29 cellular contexts compared by ENCODE assay signal in the genomic region with DNA sequence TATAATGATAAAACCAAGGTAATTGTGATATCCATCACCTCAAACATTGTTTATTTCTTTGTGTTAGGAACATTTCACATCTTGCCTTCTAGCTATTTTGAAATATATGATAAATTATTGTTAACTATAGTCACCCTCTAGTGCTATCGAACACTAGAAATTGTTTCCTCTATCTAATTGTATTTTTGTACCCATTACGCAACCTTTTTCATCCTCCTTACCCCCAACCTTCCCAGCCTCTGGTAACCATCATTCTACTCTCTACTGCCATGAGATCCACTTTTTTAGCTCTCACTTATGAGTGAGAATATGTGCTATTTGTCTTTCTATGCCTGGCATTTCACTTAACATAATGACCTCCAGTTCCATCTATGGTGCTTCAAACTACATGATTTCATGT. TPM values are rescaled to one million over a fixed set of nuclear protein-coding genes. Genes with fewer than 3 reads are reported as not detected.
DNase-seq lines count a peak whose midpoint lies in the region; ATAC-seq and TF ChIP-seq lines count a peak whose summit lies in the region.
"Had no signal": no experiment of that assay in that cellular context is flagged by ENCODE, and none has a peak within 500 bp of the region (broad histone marks: within the 10 kb centered on the region; RNA-seq: fewer than 3 reads in every experiment).

No MANE protein-coding gene starts in this region.

- peak overlapping the region; percentile 2 for H3K4me2 ChIP-seq in Karpas-422 (ENCODE audit: low read depth, low read length, poor library complexity, severe bottlenecking)
- H3K4me2 ChIP-seq: A549 had no signal

- H3K9ac ChIP-seq in Karpas-422 (ENCODE audit: low read length): no peak overlapping the region

- no peaks in the 10 kb centered on the region for H3K27me3 ChIP-seq in Karpas-422 (ENCODE audit: low read length)
- H3K27me3 ChIP-seq in naive thymus-derived CD4-positive, alpha-beta T cell (ENCODE audit: control insufficient read depth in 2 of 2, insufficient read depth in 2 of 2, low read length in 2 of 2): no peaks in the 10 kb centered on the region

- H3K79me2 ChIP-seq in Karpas-422 (ENCODE audit: low read length): peaks cover 98% of the 10 kb centered on the region

- DNase-seq in natural killer cell treated with Interleukin-12 subunit alpha and Interleukin-12 subunit beta and Interleukin-15 and Interleukin-18, amount 100 ng/mL, for 72 hours (ENCODE audit: low spot score): no peak
- DNase-seq in natural killer cell (no peak), Karpas-422 (no peak), iPS-NIHi7 (ENCODE audit: extremely low spot score) (no peak), CD14-positive monocyte (ENCODE audit: low spot score) (no peak)
- DNase-seq in naive thymus-derived CD4-positive, alpha-beta T cell: no peak
- no peak for DNase-seq in activated T-cell treated with anti-CD3 and anti-CD28 coated beads, Interleukin-2, amount 50 U/mL, for 48 hours
- DNase-seq: AML-193, C1 segment of cervical spinal cord, Calu3, DMS79 treated with DMSO at 0.1 percent for 48 hours, GF-D8, HCEC 1CT, KBM-7, NCI-H1092, NCI-H1417 treated with DMSO at 0.1 percent for 48 hours, NCI-H1694 treated with DMSO at 0.1 percent for 48 hours, NCI-H2081, NCI-H2227 treated with DMSO at 0.1 percent for 48 hours, NCI-H526 treated with DMSO at 0.1 percent for 48 hours, SHP77 had no signal

- POLR2A ChIA-PET in naive thymus-derived CD4-positive, alpha-beta T cell (lab: Charles Lee): interaction anchor here (0.6 kb wide), 2 partner anchors 22 to 228 kb away, joined by 3 to 4 read pairs; no protein-coding TSS in a partner anchor

- peaks cover 23% of the 10 kb centered on the region for H3K4me1 ChIP-seq in Karpas-422 (ENCODE audit: low read length)
- H3K4me1 ChIP-seq in naive thymus-derived CD4-positive, alpha-beta T cell (ENCODE audit: control insufficient read depth in 2 of 2, insufficient read depth in 2 of 2, low read length in 2 of 2): peaks cover 8 to 11% of the 10 kb centered on the region in 2 donors

- CTCF ChIA-PET in naive thymus-derived CD4-positive, alpha-beta T cell (lab: Charles Lee): no interaction called here

- H3K27me3 Mint-ChIP-seq in natural killer cell treated with Interleukin-12 subunit alpha and Interleukin-12 subunit beta and Interleukin-15 and Interleukin-18, amount 100 ng/mL, for 72 hours: no peaks in the 10 kb centered on the region
- H3K27me3 Mint-ChIP-seq in natural killer cell (ENCODE audit: low read depth in 2 of 2): no peaks in the 10 kb centered on the region
- H3K27me3 Mint-ChIP-seq in naive thymus-derived CD4-positive, alpha-beta T cell: no peaks in the 10 kb centered on the region
- H3K27me3 Mint-ChIP-seq in CD14-positive monocyte (ENCODE audit: low read depth in 3 of 3): no peaks in the 10 kb centered on the region

- H3K36me3 ChIP-seq in Karpas-422 (ENCODE audit: insufficient read depth, low read length): peaks cover 30% of the 10 kb centered on the region
- peaks cover 0 to 5% (median 0%) of the 10 kb centered on the region in 3 experiments for H3K36me3 ChIP-seq in naive thymus-derived CD4-positive, alpha-beta T cell (ENCODE audit: control insufficient read depth in 2 of 3, insufficient read depth in 3 of 3, low read length in 3 of 3)

- no peak overlapping the region for H3K27ac ChIP-seq in Karpas-422 (ENCODE audit: low read length)
- no peak overlapping the region for H3K27ac ChIP-seq in naive thymus-derived CD4-positive, alpha-beta T cell (ENCODE audit: low read depth, low read length)
- H3K27ac ChIP-seq: A549, HL-60, RWPE1 had no signal

- H3K9me2 ChIP-seq in Karpas-422 (replicated peaks; ENCODE audit: insufficient read depth, low read length): no peaks in the 10 kb centered on the region

- no peak for ATAC-seq in natural killer cell treated with Interleukin-12 subunit alpha and Interleukin-12 subunit beta and Interleukin-15 and Interleukin-18, amount 100 ng/mL, for 72 hours
- no peak for ATAC-seq in natural killer cell
- no peak for ATAC-seq in naive thymus-derived CD4-positive, alpha-beta T cell
- ATAC-seq: A549, Panc1 had no signal

- peaks cover 37% of the 10 kb centered on the region for H3K36me3 Mint-ChIP-seq in natural killer cell treated with Interleukin-12 subunit alpha and Interleukin-12 subunit beta and Interleukin-15 and Interleukin-18, amount 100 ng/mL, for 72 hours
- peaks cover 7% of the 10 kb centered on the region for H3K36me3 Mint-ChIP-seq in natural killer cell
- H3K36me3 Mint-ChIP-seq in naive thymus-derived CD4-positive, alpha-beta T cell: peaks cover 20 to 59% (median 52%) of the 10 kb centered on the region in 5 donors
- H3K36me3 Mint-ChIP-seq in CD14-positive monocyte: peaks cover 11 to 18% of the 10 kb centered on the region in 2 donors

- no peak overlapping the region for H3K4me3 ChIP-seq in Karpas-422 (ENCODE audit: low read length)
- H3K4me3 ChIP-seq in naive thymus-derived CD4-positive, alpha-beta T cell (ENCODE audit: low read length): no peak overlapping the region
- H3K4me3 ChIP-seq: A549 had no signal

- no peak overlapping the region for H3K27ac Mint-ChIP-seq in natural killer cell treated with Interleukin-12 subunit alpha and Interleukin-12 subunit beta and Interleukin-15 and Interleukin-18, amount 100 ng/mL, for 72 hours
- H3K27ac Mint-ChIP-seq in natural killer cell (no peak overlapping the region), CD14-positive monocyte (no peak overlapping the region)
- H3K27ac Mint-ChIP-seq in naive thymus-derived CD4-positive, alpha-beta T cell: peak overlapping the region in 2 of 9 donors; percentile 28 to 50

- TF ChIP-seq CTCF in natural killer cell (IDR thresholded peaks at IDR 0.05) (no peak), CD14-positive monocyte (IDR thresholded peaks at IDR 0.05) (no peak)

- peak overlapping the region; percentile 24 for H3K4me3 Mint-ChIP-seq in natural killer cell treated with Interleukin-12 subunit alpha and Interleukin-12 subunit beta and Interleukin-15 and Interleukin-18, amount 100 ng/mL, for 72 hours
- H3K4me3 Mint-ChIP-seq in natural killer cell (no peak overlapping the region), CD14-positive monocyte (no peak overlapping the region)
- H3K4me3 Mint-ChIP-seq in naive thymus-derived CD4-positive, alpha-beta T cell: peak overlapping the region in 6 of 10 donors; percentile 1 to 43 (median 30)

- H3K9me3 ChIP-seq in Karpas-422 (ENCODE audit: low read length): peaks cover 8% of the 10 kb centered on the region
- no peaks in the 10 kb centered on the region for H3K9me3 ChIP-seq in naive thymus-derived CD4-positive, alpha-beta T cell (ENCODE audit: control insufficient read depth in 2 of 3, low read length in 3 of 3)
- H3K9me3 ChIP-seq: A549 had no signal

- H3K4me1 Mint-ChIP-seq in natural killer cell treated with Interleukin-12 subunit alpha and Interleukin-12 subunit beta and Interleukin-15 and Interleukin-18, amount 100 ng/mL, for 72 hours (ENCODE audit: low read depth in 2 of 2): peaks cover 37 to 43% of the 10 kb centered on the region in 2 donors
- H3K4me1 Mint-ChIP-seq in natural killer cell: peaks cover 45 to 46% of the 10 kb centered on the region in 2 donors
- peaks cover 38 to 82% (median 65%) of the 10 kb centered on the region in 7 donors for H3K4me1 Mint-ChIP-seq in naive thymus-derived CD4-positive, alpha-beta T cell
- H3K4me1 Mint-ChIP-seq in CD14-positive monocyte: peaks cover 9% of the 10 kb centered on the region

- peaks cover 3% of the 10 kb centered on the region for H3K9me3 Mint-ChIP-seq in natural killer cell treated with Interleukin-12 subunit alpha and Interleukin-12 subunit beta and Interleukin-15 and Interleukin-18, amount 100 ng/mL, for 72 hours
- H3K9me3 Mint-ChIP-seq in natural killer cell (no peaks in the 10 kb centered on the region), CD14-positive monocyte (peaks cover 6 to 27% (median 18%) of the 10 kb centered on the region in 7 donors)
- H3K9me3 Mint-ChIP-seq in naive thymus-derived CD4-positive, alpha-beta T cell: peaks cover 4 to 22% (median 14%) of the 10 kb centered on the region in 11 donors

- intact Hi-C loops in natural killer cell (cut with micrococcal nuclease) (no loop called here), CD14-positive monocyte (cut with micrococcal nuclease) (no loop called here)
- intact Hi-C loops in naive thymus-derived CD4-positive, alpha-beta T cell (cut with micrococcal nuclease): loop anchor here (1.0 to 5.0 kb wide), 2 partner anchors 205 to 732 kb away; no protein-coding TSS in a partner anchor

- no peak overlapping the region for H2AFZ ChIP-seq in Karpas-422 (ENCODE audit: low read length)

- no peaks in the 10 kb centered on the region for H4K20me1 ChIP-seq in Karpas-422 (ENCODE audit: insufficient read depth, low read depth, low read length)

RNA-seq across cellular contexts. Expression of gene UBA6, which starts 3.9 kb away (rescaled TPM):
- 10 to 100 TPM; 77.8 to 90.9 TPM for total RNA-seq in natural killer cell treated with Interleukin-12 subunit alpha and Interleukin-12 subunit beta and Interleukin-15 and Interleukin-18, amount 100 ng/mL, for 72 hours
- total RNA-seq in natural killer cell: 10 to 100 TPM; 54.3 to 77.7 (median 55.3) TPM
- total RNA-seq in Karpas-422 (2014; rRNA removed; shearing (Covaris generic); ENCODE audit: low replicate concordance): 56.7 and 77.9 TPM in 2 replicates
- total RNA-seq in naive thymus-derived CD4-positive, alpha-beta T cell: 10 to 100 TPM; 35.5 to 84.4 (median 43.9) TPM
- polyA plus RNA-seq in naive thymus-derived CD4-positive, alpha-beta T cell: 10 to 100 TPM; 14.9 to 18.0 TPM
- polyA plus RNA-seq in CD14-positive monocyte: 10 to 100 TPM in 1 of 2 donors, 1 to 10 TPM in 1; 8.4 to 21.0 TPM

RNA-seq across cellular contexts. Expression of gene GNRHR, which starts 49.3 kb away (rescaled TPM):
- not detected for total RNA-seq in natural killer cell treated with Interleukin-12 subunit alpha and Interleukin-12 subunit beta and Interleukin-15 and Interleukin-18, amount 100 ng/mL, for 72 hours
- total RNA-seq in natural killer cell: not detected
- not detected in 2 replicates for total RNA-seq in Karpas-422 (2014; rRNA removed; shearing (Covaris generic); ENCODE audit: low replicate concordance)
- total RNA-seq in naive thymus-derived CD4-positive, alpha-beta T cell: not detected
- not detected for polyA plus RNA-seq in naive thymus-derived CD4-positive, alpha-beta T cell
- polyA plus RNA-seq in CD14-positive monocyte: not detected
- total RNA-seq: Calu3, H1, NCI-H460, OCI-LY7, SK-MEL-5 had no signal
- polyA plus RNA-seq: A549, H1 had no signal

Comparison
In these comparisons a context has a peak if more than half of its experiments do, and no peak if none do; other contexts are left out.
1. H3K4me3 Mint-ChIP-seq: peak in natural killer cell treated with Interleukin-12 subunit alpha and Interleukin-12 subunit beta and Interleukin-15 and Interleukin-18, amount 100 ng/mL, for 72 hours (single experiment) and naive thymus-derived CD4-positive, alpha-beta T cell (6 of 10); none in natural killer cell (single experiment) and CD14-positive monocyte (0 of 2).
2. intact Hi-C loops: an anchor here in naive thymus-derived CD4-positive, alpha-beta T cell (1.0 to 5.0 kb wide); none called in natural killer cell and CD14-positive monocyte.